17 cellular contexts compared by ENCODE assay signal in the genomic region with DNA sequence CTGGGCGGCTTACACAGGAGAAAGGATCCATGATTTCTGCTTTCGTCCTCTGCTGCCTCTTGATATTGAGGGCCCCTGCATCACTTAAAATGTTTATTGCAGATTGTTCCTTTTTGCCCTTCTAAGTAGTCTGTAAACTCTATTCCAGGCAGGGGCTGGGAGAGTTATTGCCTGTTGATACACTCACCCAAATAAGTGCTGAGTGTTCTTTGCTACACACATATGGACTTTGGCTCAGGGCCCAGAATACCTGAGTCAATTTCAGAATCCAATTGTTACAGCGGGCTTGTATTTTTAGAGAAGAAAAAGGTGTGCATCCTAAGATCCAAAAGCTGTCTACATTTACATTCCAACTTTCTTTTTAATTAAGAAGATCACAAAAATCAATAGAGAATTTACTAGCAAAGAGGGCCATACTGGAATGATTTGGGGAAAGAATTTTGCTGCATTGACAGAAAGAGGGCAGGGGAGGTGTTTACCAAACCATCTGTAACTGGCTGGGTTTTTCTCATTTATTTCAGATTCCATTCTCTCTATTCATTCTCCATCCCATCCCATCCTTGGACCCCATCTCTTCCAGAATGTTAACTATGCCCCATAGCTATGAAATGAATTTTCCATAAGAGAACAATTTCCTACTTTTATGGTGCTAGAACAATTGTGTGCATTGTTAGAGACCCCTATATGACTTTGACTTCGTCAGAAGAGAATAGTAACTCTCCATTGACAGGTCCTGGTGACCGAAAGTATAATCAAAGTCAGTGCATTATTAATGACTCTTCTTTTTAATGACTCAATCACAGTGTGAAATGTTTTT.
DNase-seq lines count a peak whose midpoint lies in the region; ATAC-seq and TF ChIP-seq lines count a peak whose summit lies in the region.
"Had no signal": no experiment of that assay in that cellular context is flagged by ENCODE, and none has a peak within 500 bp of the region (broad histone marks: within the 10 kb centered on the region; RNA-seq: fewer than 3 reads in every experiment).

No MANE protein-coding gene starts in this region.

- H3K36me3 ChIP-seq in right lobe of liver: no peaks in the 10 kb centered on the region
- H3K36me3 ChIP-seq: cardiac muscle cell, suprapubic skin had no signal

- in situ Hi-C loops in KBM-7 (cut with MboI; ENCODE audit: low pct_unique_long_range_greater_than_20kb, low sequenced_read_pairs): no loop called here

- ATAC-seq in right lobe of liver: peak; percentile 36 to 84 (median 62)
- ATAC-seq: psoas muscle had no signal

- intact Hi-C loops in right lobe of liver (cut with DNase I): no loop called here

- WGBS in right lobe of liver (ENCODE audit: insufficient coverage, low coverage, low lambda C conversion rate, missing lambda C conversion rate): 69% methylated on average over 4 of the region's 5 CpGs

- TF ChIP-seq POLR2A in right lobe of liver (IDR thresholded peaks at IDR 0.05): no peak

- TF ChIP-seq CTCF in right lobe of liver (IDR thresholded peaks at IDR 0.05): no peak

- no peaks in the 10 kb centered on the region for H3K9me3 ChIP-seq in right lobe of liver
- H3K9me3 ChIP-seq: psoas muscle, suprapubic skin had no signal

- no peaks in the 10 kb centered on the region for H3K27me3 ChIP-seq in right lobe of liver
- H3K27me3 ChIP-seq: cardiac muscle cell, suprapubic skin had no signal

- H3K4me3 ChIP-seq in right lobe of liver: no peak overlapping the region
- H3K4me3 ChIP-seq: cardiac muscle cell, PC-9, psoas muscle, suprapubic skin had no signal

- DNase-seq in DMS153 (lab: John Stamatoyannopoulos, UW): peak; percentile 79
- peak; percentile 71 for DNase-seq in NCI-H2029 (lab: John Stamatoyannopoulos, UW)
- DNase-seq in SHP77 (lab: John Stamatoyannopoulos, UW): peak; percentile 16 to 41
- peak in 1 of 3 donors; percentile 50 for DNase-seq in right lobe of liver
- no peak for DNase-seq in retina
- DNase-seq in KBM-7: no peak
- DNase-seq in HT-29 (ENCODE audit: low spot score): no peak
- no peak for DNase-seq in NCI-H2107 (lab: John Stamatoyannopoulos, UW)
- DNase-seq: activated CD4-positive, CD25-positive, alpha-beta regulatory T cell; DND-41; endodermal cell; MV-4-11; PC-9; psoas muscle; T-helper 1 cell had no signal

- no peaks in the 10 kb centered on the region for H3K4me1 ChIP-seq in right lobe of liver
- H3K4me1 ChIP-seq: psoas muscle, suprapubic skin had no signal

- H3K27ac ChIP-seq in right lobe of liver: no peak overlapping the region
- H3K27ac ChIP-seq: cardiac muscle cell, PC-9, psoas muscle, suprapubic skin had no signal

Comparison
In these comparisons a context has a peak if more than half of its experiments do, and no peak if none do; other contexts are left out.
1. DNase-seq: peak in DMS153 (single experiment), NCI-H2029 (single experiment) and SHP77 (2 of 2); none in retina (single experiment), KBM-7 (single experiment), HT-29 (single experiment) and NCI-H2107 (single experiment).